ENCODE assay signal across 1 cellular context in the genomic region with DNA sequence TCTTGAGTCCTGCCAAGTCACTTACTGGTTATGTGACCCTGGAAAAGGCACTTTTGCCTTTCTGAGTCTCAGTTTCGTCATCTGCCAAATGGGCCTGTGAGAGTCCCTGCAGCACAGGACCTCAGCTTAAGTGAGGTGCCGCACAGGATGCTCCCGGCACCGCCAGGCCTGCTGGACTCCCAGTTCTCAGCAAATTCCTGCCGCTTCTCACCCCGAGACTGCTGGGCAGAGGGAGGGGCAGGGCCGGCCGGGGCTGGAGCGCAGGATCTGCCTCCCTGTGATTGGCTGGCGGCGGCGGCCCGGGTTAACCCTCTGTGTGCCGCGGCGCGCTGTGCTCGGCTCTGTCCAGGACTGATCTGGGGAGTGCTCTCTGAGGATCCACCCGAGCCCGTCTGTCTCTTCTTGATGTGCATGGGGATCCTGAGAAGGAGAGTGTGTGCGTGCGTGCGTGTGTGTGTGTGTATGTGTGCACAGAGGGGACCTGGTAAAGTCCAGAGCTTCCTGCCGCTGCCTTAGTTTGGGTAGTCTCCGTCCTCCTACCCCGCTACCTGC.
TF ChIP-seq lines count a peak whose summit lies in the region.

No MANE protein-coding gene starts in this region.

TF ChIP-seq in HepG2, 621 proteins besides CTCF, POLR2A, EP300 and RAD21 (continued from another document):
- TF ChIP-seq BRD4 (CRISPR knock-in tag; IDR thresholded peaks at IDR 0.05): no peak
- 0 out of 4 replicates have a peak, but pooled peaks of 1 of the 2 experiments have one; percentile 9 for TF ChIP-seq KLF16 (CRISPR knock-in tag; IDR thresholded peaks at IDR 0.05)
- TF ChIP-seq, protein P1, sequence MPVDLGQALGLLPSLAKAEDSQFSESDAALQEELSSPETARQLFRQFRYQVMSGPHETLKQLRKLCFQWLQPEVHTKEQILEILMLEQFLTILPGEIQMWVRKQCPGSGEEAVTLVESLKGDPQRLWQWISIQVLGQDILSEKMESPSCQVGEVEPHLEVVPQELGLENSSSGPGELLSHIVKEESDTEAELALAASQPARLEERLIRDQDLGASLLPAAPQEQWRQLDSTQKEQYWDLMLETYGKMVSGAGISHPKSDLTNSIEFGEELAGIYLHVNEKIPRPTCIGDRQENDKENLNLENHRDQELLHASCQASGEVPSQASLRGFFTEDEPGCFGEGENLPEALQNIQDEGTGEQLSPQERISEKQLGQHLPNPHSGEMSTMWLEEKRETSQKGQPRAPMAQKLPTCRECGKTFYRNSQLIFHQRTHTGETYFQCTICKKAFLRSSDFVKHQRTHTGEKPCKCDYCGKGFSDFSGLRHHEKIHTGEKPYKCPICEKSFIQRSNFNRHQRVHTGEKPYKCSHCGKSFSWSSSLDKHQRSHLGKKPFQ (CRISPR knock-in tag; IDR thresholded peaks at IDR 0.05; ENCODE audit: insufficient replicate concordance): peak; percentile 7
- TF ChIP-seq ZNF430 (CRISPR knock-in tag; IDR thresholded peaks at IDR 0.05): peak; percentile 30; the same call in 1 of the 2 replicates
- 0 out of 2 replicates have a peak, but pooled peaks have one; percentile 2 for TF ChIP-seq RXRB (CRISPR knock-in tag; IDR thresholded peaks at IDR 0.05; ENCODE audit: borderline replicate concordance)
- TF ChIP-seq ZNF598 (CRISPR knock-in tag; IDR thresholded peaks at IDR 0.05; ENCODE audit: borderline replicate concordance): no peak
- no peak for TF ChIP-seq FOXA3 (CRISPR knock-in tag; IDR thresholded peaks at IDR 0.05)
- no peak for TF ChIP-seq PRPF4 (IDR thresholded peaks at IDR 0.05; ENCODE audit: low read depth, low read length, poor library complexity, severe bottlenecking)
- TF ChIP-seq CENPT (CRISPR knock-in tag; IDR thresholded peaks at IDR 0.05; ENCODE audit: low read depth): peak; percentile 51; the same call in 1 of the 2 replicates
- TF ChIP-seq ZSCAN25 (CRISPR knock-in tag; IDR thresholded peaks at IDR 0.05): no peak
- TF ChIP-seq CREB1 (IDR thresholded peaks at IDR 0.05): no peak
- TF ChIP-seq CREB1 (CRISPR knock-in tag; IDR thresholded peaks at IDR 0.05): no peak
- TF ChIP-seq, protein P2, sequence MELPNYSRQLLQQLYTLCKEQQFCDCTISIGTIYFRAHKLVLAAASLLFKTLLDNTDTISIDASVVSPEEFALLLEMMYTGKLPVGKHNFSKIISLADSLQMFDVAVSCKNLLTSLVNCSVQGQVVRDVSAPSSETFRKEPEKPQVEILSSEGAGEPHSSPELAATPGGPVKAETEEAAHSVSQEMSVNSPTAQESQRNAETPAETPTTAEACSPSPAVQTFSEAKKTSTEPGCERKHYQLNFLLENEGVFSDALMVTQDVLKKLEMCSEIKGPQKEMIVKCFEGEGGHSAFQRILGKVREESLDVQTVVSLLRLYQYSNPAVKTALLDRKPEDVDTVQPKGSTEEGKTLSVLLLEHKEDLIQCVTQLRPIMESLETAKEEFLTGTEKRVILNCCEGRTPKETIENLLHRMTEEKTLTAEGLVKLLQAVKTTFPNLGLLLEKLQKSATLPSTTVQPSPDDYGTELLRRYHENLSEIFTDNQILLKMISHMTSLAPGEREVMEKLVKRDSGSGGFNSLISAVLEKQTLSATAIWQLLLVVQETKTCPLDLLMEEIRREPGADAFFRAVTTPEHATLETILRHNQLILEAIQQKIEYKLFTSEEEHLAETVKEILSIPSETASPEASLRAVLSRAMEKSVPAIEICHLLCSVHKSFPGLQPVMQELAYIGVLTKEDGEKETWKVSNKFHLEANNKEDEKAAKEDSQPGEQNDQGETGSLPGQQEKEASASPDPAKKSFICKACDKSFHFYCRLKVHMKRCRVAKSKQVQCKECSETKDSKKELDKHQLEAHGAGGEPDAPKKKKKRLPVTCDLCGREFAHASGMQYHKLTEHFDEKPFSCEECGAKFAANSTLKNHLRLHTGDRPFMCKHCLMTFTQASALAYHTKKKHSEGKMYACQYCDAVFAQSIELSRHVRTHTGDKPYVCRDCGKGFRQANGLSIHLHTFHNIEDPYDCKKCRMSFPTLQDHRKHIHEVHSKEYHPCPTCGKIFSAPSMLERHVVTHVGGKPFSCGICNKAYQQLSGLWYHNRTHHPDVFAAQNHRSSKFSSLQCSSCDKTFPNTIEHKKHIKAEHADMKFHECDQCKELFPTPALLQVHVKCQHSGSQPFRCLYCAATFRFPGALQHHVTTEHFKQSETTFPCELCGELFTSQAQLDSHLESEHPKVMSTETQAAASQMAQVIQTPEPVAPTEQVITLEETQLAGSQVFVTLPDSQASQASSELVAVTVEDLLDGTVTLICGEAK (IDR thresholded peaks at IDR 0.05): no peak
- TF ChIP-seq, protein P2 (CRISPR knock-in tag; IDR thresholded peaks at IDR 0.05): 0 out of 2 replicates have a peak, but pooled peaks have one; percentile 7
- TF ChIP-seq REPIN1 (CRISPR knock-in tag; IDR thresholded peaks at IDR 0.05; ENCODE audit: borderline replicate concordance, low read depth): 0 out of 2 replicates have a peak, but pooled peaks have one; percentile 2
- TF ChIP-seq, protein P3, sequence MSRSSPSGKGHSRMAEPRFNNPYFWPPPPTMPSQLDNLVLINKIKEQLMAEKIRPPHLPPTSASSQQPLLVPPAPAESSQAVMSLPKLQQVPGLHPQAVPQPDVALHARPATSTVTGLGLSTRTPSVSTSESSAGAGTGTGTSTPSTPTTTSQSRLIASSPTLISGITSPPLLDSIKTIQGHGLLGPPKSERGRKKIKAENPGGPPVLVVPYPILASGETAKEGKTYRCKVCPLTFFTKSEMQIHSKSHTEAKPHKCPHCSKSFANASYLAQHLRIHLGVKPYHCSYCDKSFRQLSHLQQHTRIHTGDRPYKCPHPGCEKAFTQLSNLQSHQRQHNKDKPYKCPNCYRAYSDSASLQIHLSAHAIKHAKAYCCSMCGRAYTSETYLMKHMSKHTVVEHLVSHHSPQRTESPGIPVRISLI (CRISPR knock-in tag; IDR thresholded peaks at IDR 0.05; ENCODE audit: borderline replicate concordance): no peak
- TF ChIP-seq, protein P4, sequence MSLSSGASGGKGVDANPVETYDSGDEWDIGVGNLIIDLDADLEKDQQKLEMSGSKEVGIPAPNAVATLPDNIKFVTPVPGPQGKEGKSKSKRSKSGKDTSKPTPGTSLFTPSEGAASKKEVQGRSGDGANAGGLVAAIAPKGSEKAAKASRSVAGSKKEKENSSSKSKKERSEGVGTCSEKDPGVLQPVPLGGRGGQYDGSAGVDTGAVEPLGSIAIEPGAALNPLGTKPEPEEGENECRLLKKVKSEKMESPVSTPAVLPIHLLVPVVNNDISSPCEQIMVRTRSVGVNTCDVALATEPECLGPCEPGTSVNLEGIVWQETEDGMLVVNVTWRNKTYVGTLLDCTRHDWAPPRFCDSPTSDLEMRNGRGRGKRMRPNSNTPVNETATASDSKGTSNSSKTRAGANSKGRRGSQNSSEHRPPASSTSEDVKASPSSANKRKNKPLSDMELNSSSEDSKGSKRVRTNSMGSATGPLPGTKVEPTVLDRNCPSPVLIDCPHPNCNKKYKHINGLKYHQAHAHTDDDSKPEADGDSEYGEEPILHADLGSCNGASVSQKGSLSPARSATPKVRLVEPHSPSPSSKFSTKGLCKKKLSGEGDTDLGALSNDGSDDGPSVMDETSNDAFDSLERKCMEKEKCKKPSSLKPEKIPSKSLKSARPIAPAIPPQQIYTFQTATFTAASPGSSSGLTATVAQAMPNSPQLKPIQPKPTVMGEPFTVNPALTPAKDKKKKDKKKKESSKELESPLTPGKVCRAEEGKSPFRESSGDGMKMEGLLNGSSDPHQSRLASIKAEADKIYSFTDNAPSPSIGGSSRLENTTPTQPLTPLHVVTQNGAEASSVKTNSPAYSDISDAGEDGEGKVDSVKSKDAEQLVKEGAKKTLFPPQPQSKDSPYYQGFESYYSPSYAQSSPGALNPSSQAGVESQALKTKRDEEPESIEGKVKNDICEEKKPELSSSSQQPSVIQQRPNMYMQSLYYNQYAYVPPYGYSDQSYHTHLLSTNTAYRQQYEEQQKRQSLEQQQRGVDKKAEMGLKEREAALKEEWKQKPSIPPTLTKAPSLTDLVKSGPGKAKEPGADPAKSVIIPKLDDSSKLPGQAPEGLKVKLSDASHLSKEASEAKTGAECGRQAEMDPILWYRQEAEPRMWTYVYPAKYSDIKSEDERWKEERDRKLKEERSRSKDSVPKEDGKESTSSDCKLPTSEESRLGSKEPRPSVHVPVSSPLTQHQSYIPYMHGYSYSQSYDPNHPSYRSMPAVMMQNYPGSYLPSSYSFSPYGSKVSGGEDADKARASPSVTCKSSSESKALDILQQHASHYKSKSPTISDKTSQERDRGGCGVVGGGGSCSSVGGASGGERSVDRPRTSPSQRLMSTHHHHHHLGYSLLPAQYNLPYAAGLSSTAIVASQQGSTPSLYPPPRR (CRISPR knock-in tag; IDR thresholded peaks at IDR 0.05; ENCODE audit: borderline replicate concordance): no peak
- TF ChIP-seq ZNF766 (CRISPR knock-in tag; IDR thresholded peaks at IDR 0.05; ENCODE audit: borderline replicate concordance): no peak
